1 cellular context compared by ENCODE assay signal in the genomic region with DNA sequence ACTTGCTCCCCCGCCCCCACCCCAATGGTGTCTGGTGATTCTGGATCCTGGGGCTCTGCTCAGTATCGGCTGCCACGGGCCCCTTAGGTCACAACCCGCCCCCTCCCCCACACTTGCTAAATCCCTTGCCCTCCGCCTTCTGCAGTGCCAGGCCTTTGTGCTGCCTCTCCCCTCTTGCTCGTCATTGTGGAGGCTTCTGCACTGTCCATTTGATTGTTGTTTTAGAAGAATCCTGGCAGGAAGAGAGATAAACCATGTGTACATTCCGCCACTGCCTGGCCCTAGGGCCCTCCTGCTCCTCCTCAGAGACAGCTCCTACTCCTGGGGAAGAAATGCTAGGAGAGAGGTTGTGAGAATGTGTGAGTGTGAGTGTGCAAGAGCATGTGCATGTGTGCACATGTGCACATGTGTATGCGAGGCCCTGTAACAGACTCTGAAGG.
A peak's percentile ranks its signal among the peaks of the same experiment; 100 is the strongest.
TF ChIP-seq lines count a peak whose summit lies in the region.

No MANE protein-coding gene starts in this region.

TF ChIP-seq in HepG2, 621 proteins besides CTCF, POLR2A, EP300 and RAD21 (continued from another document and continues in another):
- TF ChIP-seq HNF1B (CRISPR knock-in tag; IDR thresholded peaks at IDR 0.05) (0 out of 2 replicates have a peak, but pooled peaks have one; percentile 11), RAD51 (IDR thresholded peaks at IDR 0.05; ENCODE audit: borderline replicate concordance) (no peak), TARDBP (CRISPR knock-in tag; IDR thresholded peaks at IDR 0.05) (no peak), HNRNPLL (IDR thresholded peaks at IDR 0.05; ENCODE audit: low read depth, low read length, poor library complexity, severe bottlenecking) (no peak), ZNF598 (CRISPR knock-in tag; IDR thresholded peaks at IDR 0.05; ENCODE audit: borderline replicate concordance) (no peak), PHF20 (CRISPR knock-in tag; IDR thresholded peaks at IDR 0.05) (no peak), CBX5 (CRISPR knock-in tag; IDR thresholded peaks at IDR 0.05; ENCODE audit: borderline replicate concordance) (no peak), KLF13 (CRISPR knock-in tag; IDR thresholded peaks at IDR 0.05) (no peak), CREBL2 (CRISPR knock-in tag; IDR thresholded peaks at IDR 0.05; ENCODE audit: borderline replicate concordance) (no peak), HOXA3 (CRISPR knock-in tag; IDR thresholded peaks at IDR 0.05) (no peak), PREB (CRISPR knock-in tag; IDR thresholded peaks at IDR 0.05) (no peak), ZNF589 (CRISPR knock-in tag; conservative IDR thresholded peaks at IDR 0.05) (no peak), SALL2 (CRISPR knock-in tag; IDR thresholded peaks at IDR 0.05) (no peak), MIER3 (CRISPR knock-in tag; IDR thresholded peaks at IDR 0.05; ENCODE audit: borderline replicate concordance) (no peak), ZNF605 (CRISPR knock-in tag; IDR thresholded peaks at IDR 0.05) (no peak), LCORL (IDR thresholded peaks at IDR 0.05) (no peak), LCORL (CRISPR knock-in tag; IDR thresholded peaks at IDR 0.05) (no peak), ZNF773 (CRISPR knock-in tag; IDR thresholded peaks at IDR 0.05; ENCODE audit: borderline replicate concordance) (no peak), ADNP (CRISPR knock-in tag; IDR thresholded peaks at IDR 0.05) (no peak), JUN (CRISPR knock-in tag; IDR thresholded peaks at IDR 0.05) (no peak), ZSCAN20 (CRISPR knock-in tag; IDR thresholded peaks at IDR 0.05; ENCODE audit: borderline replicate concordance) (no peak), ZNF232 (CRISPR knock-in tag; IDR thresholded peaks at IDR 0.05; ENCODE audit: borderline replicate concordance) (no peak), ZNF17 (CRISPR knock-in tag; IDR thresholded peaks at IDR 0.05) (no peak), ELF1 (CRISPR knock-in tag; IDR thresholded peaks at IDR 0.05) (no peak), IRX3 (CRISPR knock-in tag; IDR thresholded peaks at IDR 0.05; ENCODE audit: borderline replicate concordance, low read depth) (no peak), MBNL3 (CRISPR knock-in tag; conservative IDR thresholded peaks at IDR 0.05) (no peak), ZNF652 (CRISPR knock-in tag; IDR thresholded peaks at IDR 0.05; ENCODE audit: borderline replicate concordance, low read depth) (no peak), SP4 (CRISPR knock-in tag; IDR thresholded peaks at IDR 0.05) (0 out of 2 replicates have a peak, but pooled peaks have one; percentile 5), ATF6 (CRISPR knock-in tag; conservative IDR thresholded peaks at IDR 0.05) (no peak), ZNF20 (CRISPR knock-in tag; IDR thresholded peaks at IDR 0.05) (no peak), ZSCAN5A (CRISPR knock-in tag; IDR thresholded peaks at IDR 0.05; ENCODE audit: borderline replicate concordance) (no peak), TBX2 (CRISPR knock-in tag; IDR thresholded peaks at IDR 0.05; ENCODE audit: borderline replicate concordance) (peak; percentile 61; the same call in 1 of the 2 replicates), DBP (CRISPR knock-in tag; IDR thresholded peaks at IDR 0.05; ENCODE audit: not compliant biosample characterization) (no peak), ZNF775 (CRISPR knock-in tag; IDR thresholded peaks at IDR 0.05; ENCODE audit: borderline replicate concordance) (no peak), MTA1 (CRISPR knock-in tag; IDR thresholded peaks at IDR 0.05; ENCODE audit: borderline replicate concordance) (no peak)
- TF ChIP-seq, protein P1, sequence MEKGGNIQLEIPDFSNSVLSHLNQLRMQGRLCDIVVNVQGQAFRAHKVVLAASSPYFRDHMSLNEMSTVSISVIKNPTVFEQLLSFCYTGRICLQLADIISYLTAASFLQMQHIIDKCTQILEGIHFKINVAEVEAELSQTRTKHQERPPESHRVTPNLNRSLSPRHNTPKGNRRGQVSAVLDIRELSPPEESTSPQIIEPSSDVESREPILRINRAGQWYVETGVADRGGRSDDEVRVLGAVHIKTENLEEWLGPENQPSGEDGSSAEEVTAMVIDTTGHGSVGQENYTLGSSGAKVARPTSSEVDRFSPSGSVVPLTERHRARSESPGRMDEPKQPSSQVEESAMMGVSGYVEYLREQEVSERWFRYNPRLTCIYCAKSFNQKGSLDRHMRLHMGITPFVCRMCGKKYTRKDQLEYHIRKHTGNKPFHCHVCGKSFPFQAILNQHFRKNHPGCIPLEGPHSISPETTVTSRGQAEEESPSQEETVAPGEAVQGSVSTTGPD (CRISPR knock-in tag; IDR thresholded peaks at IDR 0.05) = no peak
- TF ChIP-seq, protein P2, sequence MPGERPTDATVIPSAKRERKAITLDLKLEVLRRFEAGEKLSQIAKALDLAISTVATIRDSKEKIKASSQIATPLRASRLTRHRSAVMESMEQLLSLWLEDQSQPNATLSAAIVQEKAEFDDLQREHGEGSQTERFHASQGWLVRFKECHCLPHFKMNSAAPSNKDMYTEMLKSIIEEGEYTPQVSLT (CRISPR knock-in tag; IDR thresholded peaks at IDR 0.05; ENCODE audit: borderline replicate concordance, low read depth) = no peak
- TF ChIP-seq, protein P3, sequence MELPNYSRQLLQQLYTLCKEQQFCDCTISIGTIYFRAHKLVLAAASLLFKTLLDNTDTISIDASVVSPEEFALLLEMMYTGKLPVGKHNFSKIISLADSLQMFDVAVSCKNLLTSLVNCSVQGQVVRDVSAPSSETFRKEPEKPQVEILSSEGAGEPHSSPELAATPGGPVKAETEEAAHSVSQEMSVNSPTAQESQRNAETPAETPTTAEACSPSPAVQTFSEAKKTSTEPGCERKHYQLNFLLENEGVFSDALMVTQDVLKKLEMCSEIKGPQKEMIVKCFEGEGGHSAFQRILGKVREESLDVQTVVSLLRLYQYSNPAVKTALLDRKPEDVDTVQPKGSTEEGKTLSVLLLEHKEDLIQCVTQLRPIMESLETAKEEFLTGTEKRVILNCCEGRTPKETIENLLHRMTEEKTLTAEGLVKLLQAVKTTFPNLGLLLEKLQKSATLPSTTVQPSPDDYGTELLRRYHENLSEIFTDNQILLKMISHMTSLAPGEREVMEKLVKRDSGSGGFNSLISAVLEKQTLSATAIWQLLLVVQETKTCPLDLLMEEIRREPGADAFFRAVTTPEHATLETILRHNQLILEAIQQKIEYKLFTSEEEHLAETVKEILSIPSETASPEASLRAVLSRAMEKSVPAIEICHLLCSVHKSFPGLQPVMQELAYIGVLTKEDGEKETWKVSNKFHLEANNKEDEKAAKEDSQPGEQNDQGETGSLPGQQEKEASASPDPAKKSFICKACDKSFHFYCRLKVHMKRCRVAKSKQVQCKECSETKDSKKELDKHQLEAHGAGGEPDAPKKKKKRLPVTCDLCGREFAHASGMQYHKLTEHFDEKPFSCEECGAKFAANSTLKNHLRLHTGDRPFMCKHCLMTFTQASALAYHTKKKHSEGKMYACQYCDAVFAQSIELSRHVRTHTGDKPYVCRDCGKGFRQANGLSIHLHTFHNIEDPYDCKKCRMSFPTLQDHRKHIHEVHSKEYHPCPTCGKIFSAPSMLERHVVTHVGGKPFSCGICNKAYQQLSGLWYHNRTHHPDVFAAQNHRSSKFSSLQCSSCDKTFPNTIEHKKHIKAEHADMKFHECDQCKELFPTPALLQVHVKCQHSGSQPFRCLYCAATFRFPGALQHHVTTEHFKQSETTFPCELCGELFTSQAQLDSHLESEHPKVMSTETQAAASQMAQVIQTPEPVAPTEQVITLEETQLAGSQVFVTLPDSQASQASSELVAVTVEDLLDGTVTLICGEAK (IDR thresholded peaks at IDR 0.05) = no peak
- TF ChIP-seq, protein P3 (CRISPR knock-in tag; IDR thresholded peaks at IDR 0.05) = no peak
- TF ChIP-seq, protein P4, sequence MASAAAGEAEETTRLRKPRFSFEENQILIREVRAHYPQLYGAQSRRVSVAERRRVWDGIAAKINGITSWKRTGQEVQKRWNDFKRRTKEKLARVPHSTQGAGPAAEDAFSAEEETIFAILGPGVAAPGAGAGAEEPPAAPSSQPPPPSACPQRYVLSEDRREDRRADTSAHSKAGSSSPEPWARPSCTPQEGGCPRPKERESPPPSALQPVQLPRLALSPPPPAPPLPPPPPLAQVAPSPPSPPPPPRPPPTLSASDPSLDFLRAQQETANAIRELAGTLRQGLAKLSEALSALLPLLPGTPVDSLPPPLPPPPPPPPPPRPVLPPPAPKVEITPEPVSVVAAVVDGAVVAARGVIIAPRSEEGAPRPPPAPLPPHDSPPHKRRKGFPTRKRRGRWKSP (CRISPR knock-in tag; IDR thresholded peaks at IDR 0.05) = no peak
